19 cellular contexts compared by ENCODE assay signal in genomic region chr17:71330099-71330375, GRCh38.
"Had no signal": no experiment of that assay in that cellular context is flagged by ENCODE, and none has a peak within 500 bp of the region (broad histone marks: within the 10 kb centered on the region; RNA-seq: fewer than 3 reads in every experiment).

No MANE protein-coding gene starts in this region.

- H3K27me3 Mint-ChIP-seq: activated B cell treated with CpG ODN at 0.5 μM for 24 hours; activated CD4-positive, alpha-beta T cell treated with anti-CD3 and anti-CD28 coated beads, Interleukin-2, amount 10 ng/mL, durations not matched to agents 24 days and 14 days; activated CD8-positive, alpha-beta memory T cell treated with anti-CD3 and anti-CD28 coated beads, Interleukin-2, amount 10 ng/mL, durations not matched to agents 7 days and 5 days; central memory CD8-positive, alpha-beta T cell; T-helper 17 cell had no signal

- H3K4me1 Mint-ChIP-seq: activated B cell treated with CpG ODN at 0.5 μM for 24 hours; activated CD4-positive, alpha-beta T cell treated with anti-CD3 and anti-CD28 coated beads, Interleukin-2, amount 10 ng/mL, durations not matched to agents 24 days and 14 days; activated CD8-positive, alpha-beta memory T cell treated with anti-CD3 and anti-CD28 coated beads, Interleukin-2, amount 10 ng/mL, durations not matched to agents 7 days and 5 days; central memory CD8-positive, alpha-beta T cell; T-helper 17 cell had no signal

- H3K9me3 Mint-ChIP-seq: activated B cell treated with CpG ODN at 0.5 μM for 24 hours; activated T-cell treated with anti-CD3 and anti-CD28 coated beads, Interleukin-2, amount 50 U/mL, for 4 hours had no signal

- DNase-seq: activated B cell treated with CpG ODN at 0.5 μM for 24 hours; activated CD4-positive, alpha-beta T cell treated with anti-CD3 and anti-CD28 coated beads for 1 hour; activated CD4-positive, alpha-beta T cell treated with anti-CD3 and anti-CD28 coated beads, Interleukin-2, amount 10 ng/mL, durations not matched to agents 24 days and 14 days; activated CD4-positive, alpha-beta T cell treated with anti-CD3 and anti-CD28 coated beads, Interleukin-2, amount 50 U/mL, for 48 hours; activated CD8-positive, alpha-beta memory T cell treated with anti-CD3 and anti-CD28 coated beads, Interleukin-2, amount 10 ng/mL, durations not matched to agents 7 days and 5 days; activated gamma-delta T cell; activated naive CD4-positive, alpha-beta T cell treated with anti-CD3 and anti-CD28 coated beads for 36 hours; activated T-cell treated with anti-CD3 and anti-CD28 coated beads, Interleukin-2, amount 50 U/mL, for 4 hours; amygdala; Karpas-422; NCI-H1694; NCI-H510A treated with DMSO at 0.1 percent for 48 hours; NCI-H69; SHP77 treated with DMSO at 0.1 percent for 48 hours; T-helper 17 cell; T1000 had no signal

- H3K27ac Mint-ChIP-seq: activated B cell treated with CpG ODN at 0.5 μM for 24 hours; activated CD4-positive, alpha-beta T cell treated with anti-CD3 and anti-CD28 coated beads, Interleukin-2, amount 10 ng/mL, durations not matched to agents 24 days and 14 days; activated CD8-positive, alpha-beta memory T cell treated with anti-CD3 and anti-CD28 coated beads, Interleukin-2, amount 10 ng/mL, durations not matched to agents 7 days and 5 days; activated naive CD4-positive, alpha-beta T cell treated with anti-CD3 and anti-CD28 coated beads for 36 hours; activated naive CD8-positive, alpha-beta T cell; T-helper 17 cell had no signal

- FAIRE-seq: TTC549 had no signal

- H3K4me3 Mint-ChIP-seq: activated B cell treated with CpG ODN at 0.5 μM for 24 hours; activated CD4-positive, alpha-beta T cell treated with anti-CD3 and anti-CD28 coated beads, Interleukin-2, amount 10 ng/mL, durations not matched to agents 24 days and 14 days; activated CD8-positive, alpha-beta memory T cell treated with anti-CD3 and anti-CD28 coated beads, Interleukin-2, amount 10 ng/mL, durations not matched to agents 7 days and 5 days; activated naive CD4-positive, alpha-beta T cell treated with anti-CD3 and anti-CD28 coated beads for 36 hours; activated naive CD8-positive, alpha-beta T cell; activated T-cell treated with anti-CD3 and anti-CD28 coated beads, Interleukin-2, amount 50 U/mL, for 4 hours; central memory CD8-positive, alpha-beta T cell; T-helper 17 cell had no signal

- H3K36me3 Mint-ChIP-seq: activated CD8-positive, alpha-beta memory T cell treated with anti-CD3 and anti-CD28 coated beads, Interleukin-2, amount 10 ng/mL, durations not matched to agents 7 days and 5 days; activated naive CD8-positive, alpha-beta T cell had no signal
